In genomic region chr9:15421532-15421931, GRCh38 we compare ENCODE assay signal across 8 cellular contexts. TPM values are rescaled to one million over a fixed set of nuclear protein-coding genes. Genes with fewer than 3 reads are reported as not detected.
DNase-seq lines count a peak whose midpoint lies in the region; ATAC-seq and TF ChIP-seq lines count a peak whose summit lies in the region.

No MANE protein-coding gene starts in this region.

- no peaks in the 10 kb centered on the region for H3K27me3 Mint-ChIP-seq in activated naive CD4-positive, alpha-beta T cell treated with anti-CD3 and anti-CD28 coated beads for 36 hours (ENCODE audit: low read depth)
- H3K27me3 Mint-ChIP-seq in activated CD4-positive, alpha-beta memory T cell treated with anti-CD3 and anti-CD28 coated beads for 36 hours = no peaks in the 10 kb centered on the region

- peaks cover 0 to 5% (median 2%) of the 10 kb centered on the region in 4 donors for H3K36me3 ChIP-seq in transverse colon

- in situ Hi-C loops in transverse colon (cut with MboI; ENCODE audit: low pct_ligation_motif_present in 1 of 4, low pct_unique_long_range_greater_than_20kb in 1 of 4, low sequenced_read_pairs in 3 of 4) = loop anchor here in 3 of 4 donors (25.0 kb wide), 3 partner anchors 109 to 209 kb away; partner anchors contain the start of gene TTC39B (in 1 of the 3)

- H3K27me3 ChIP-seq in transverse colon = no peaks in the 10 kb centered on the region

- no peak for TF ChIP-seq CTCF in transverse colon (IDR thresholded peaks at IDR 0.05)

- H3K36me3 Mint-ChIP-seq in activated naive CD4-positive, alpha-beta T cell treated with anti-CD3 and anti-CD28 coated beads for 36 hours (ENCODE audit: low read depth) = peaks cover 19% of the 10 kb centered on the region
- peaks cover 12 to 31% of the 10 kb centered on the region in 2 donors for H3K36me3 Mint-ChIP-seq in activated naive CD4-positive, alpha-beta T cell treated with anti-CD3 and anti-CD28 coated beads, Interleukin-2, amount 50 U/mL, for 72 hours
- H3K36me3 Mint-ChIP-seq in activated CD4-positive, alpha-beta memory T cell treated with anti-CD3 and anti-CD28 coated beads for 36 hours = peaks cover 17% of the 10 kb centered on the region

- POLR2A ChIA-PET in activated CD4-positive, alpha-beta memory T cell treated with anti-CD3 and anti-CD28 coated beads for 36 hours (lab: Charles Lee) = interaction anchor here (1.2 kb wide), 1 partner anchor 89 kb away, joined by 8 read pairs; the partner anchor contains the start of gene PSIP1

- intact Hi-C loops in activated naive CD4-positive, alpha-beta T cell treated with anti-CD3 and anti-CD28 coated beads for 36 hours (cut with micrococcal nuclease) = loop anchor here (5.0 kb wide), 4 partner anchors 46 to 1099 kb away; partner anchors contain the start of gene ZDHHC21
- intact Hi-C loops in activated CD4-positive, alpha-beta memory T cell treated with anti-CD3 and anti-CD28 coated beads for 36 hours (cut with micrococcal nuclease) = loop anchor here (10.0 kb wide), 1 partner anchor 183 kb away; no protein-coding TSS in a partner anchor
- intact Hi-C loops in left colon (cut with DNase I, micrococcal nuclease) = loop anchor here in 1 of 2 donors (5.0 kb wide), 1 partner anchor 209 kb away; no protein-coding TSS in a partner anchor
- intact Hi-C loops in transverse colon (cut with DNase I; ENCODE audit: low total_unique reads) = loop anchor here (10.0 kb wide), 1 partner anchor 207 kb away; no protein-coding TSS in a partner anchor

- peak overlapping the region; percentile 88 to 94 (median 91) for H3K27ac ChIP-seq in transverse colon

- H3K27ac Mint-ChIP-seq in activated naive CD4-positive, alpha-beta T cell treated with anti-CD3 and anti-CD28 coated beads for 36 hours = no peak overlapping the region
- no peak overlapping the region for H3K27ac Mint-ChIP-seq in activated naive CD4-positive, alpha-beta T cell treated with anti-CD3 and anti-CD28 coated beads, Interleukin-2, amount 50 U/mL, for 72 hours
- H3K27ac Mint-ChIP-seq in activated CD4-positive, alpha-beta memory T cell treated with anti-CD3 and anti-CD28 coated beads for 36 hours = peak overlapping the region; percentile 81

- H3K4me3 Mint-ChIP-seq in activated naive CD4-positive, alpha-beta T cell treated with anti-CD3 and anti-CD28 coated beads for 36 hours = peak overlapping the region; percentile 89
- no peak overlapping the region for H3K4me3 Mint-ChIP-seq in activated CD4-positive, alpha-beta memory T cell treated with anti-CD3 and anti-CD28 coated beads for 36 hours

- H3K9me3 Mint-ChIP-seq in activated naive CD4-positive, alpha-beta T cell treated with anti-CD3 and anti-CD28 coated beads for 36 hours = no peaks in the 10 kb centered on the region
- H3K9me3 Mint-ChIP-seq in activated naive CD4-positive, alpha-beta T cell treated with anti-CD3 and anti-CD28 coated beads, Interleukin-2, amount 50 U/mL, for 72 hours = no peaks in the 10 kb centered on the region
- H3K9me3 Mint-ChIP-seq in activated CD4-positive, alpha-beta memory T cell treated with anti-CD3 and anti-CD28 coated beads for 36 hours = no peaks in the 10 kb centered on the region

- CTCF ChIA-PET in activated naive CD4-positive, alpha-beta T cell treated with anti-CD3 and anti-CD28 coated beads for 36 hours (lab: Charles Lee) = interaction anchor here (0.6 to 1.1 kb wide), 2 partner anchors 68 to 286 kb away, joined by 4 read pairs; no protein-coding TSS in a partner anchor
- CTCF ChIA-PET in activated CD4-positive, alpha-beta memory T cell treated with anti-CD3 and anti-CD28 coated beads for 36 hours (lab: Charles Lee) = interaction anchor here (1.9 kb wide), 1 partner anchor 131 kb away, joined by 6 read pairs; the partner anchor contains the start of gene CCDC171

- no peaks in the 10 kb centered on the region for H3K9me3 ChIP-seq in transverse colon

- H3K4me3 ChIP-seq in transverse colon = no peak overlapping the region

- TF ChIP-seq POLR2A in transverse colon (IDR thresholded peaks at IDR 0.05) = no peak

- no peak for DNase-seq in activated naive CD4-positive, alpha-beta T cell treated with anti-CD3 and anti-CD28 coated beads for 36 hours
- no peak for DNase-seq in activated naive CD4-positive, alpha-beta T cell treated with anti-CD3 and anti-CD28 coated beads, Interleukin-2, amount 50 U/mL, for 72 hours (ENCODE audit: low spot score in 2 of 2)
- DNase-seq in activated CD4-positive, alpha-beta memory T cell treated with anti-CD3 and anti-CD28 coated beads for 36 hours = no peak
- DNase-seq in left colon (peak; percentile 29 to 54), transverse colon (peak; percentile 32), NCI-H2029 treated with DMSO at 0.1 percent for 48 hours (lab: John Stamatoyannopoulos, UW) (no peak)

- ATAC-seq in activated naive CD4-positive, alpha-beta T cell treated with anti-CD3 and anti-CD28 coated beads, Interleukin-2, amount 50 U/mL, for 72 hours = no peak
- ATAC-seq in left colon = peak; percentile 19
- ATAC-seq in GM21390 (IDR thresholded peaks at IDR 0.05; ENCODE audit: unreplicated experiment) = no peak
- ATAC-seq in GM18907 (IDR thresholded peaks at IDR 0.05; ENCODE audit: unreplicated experiment) = no peak

- H3K4me1 ChIP-seq in transverse colon = peaks cover 18 to 39% (median 32%) of the 10 kb centered on the region in 4 donors

- peaks cover 27% of the 10 kb centered on the region for H3K4me1 Mint-ChIP-seq in activated naive CD4-positive, alpha-beta T cell treated with anti-CD3 and anti-CD28 coated beads for 36 hours (ENCODE audit: low read depth)
- H3K4me1 Mint-ChIP-seq in activated CD4-positive, alpha-beta memory T cell treated with anti-CD3 and anti-CD28 coated beads for 36 hours (ENCODE audit: low read depth) = peaks cover 26% of the 10 kb centered on the region

- WGBS in transverse colon (ENCODE audit: low coverage in 1 of 2), 2 donors = 58% methylated on average over 6 of the region's 6 CpGs; no CpG with 5 or more reads in 1 of the 2 donors

- TF ChIP-seq EP300 in transverse colon (IDR thresholded peaks at IDR 0.05; ENCODE audit: low read depth) = no peak

RNA-seq across cellular contexts. Expression of gene SNAPC3, which starts 1.1 kb away (rescaled TPM):
- total RNA-seq in activated naive CD4-positive, alpha-beta T cell treated with anti-CD3 and anti-CD28 coated beads for 36 hours = 10 to 100 TPM; 30.6 to 32.8 TPM
- total RNA-seq in activated naive CD4-positive, alpha-beta T cell treated with anti-CD3 and anti-CD28 coated beads, Interleukin-2, amount 50 U/mL, for 72 hours = 10 to 100 TPM; 23.8 to 35.9 TPM
- total RNA-seq in activated CD4-positive, alpha-beta memory T cell treated with anti-CD3 and anti-CD28 coated beads for 36 hours = 10 to 100 TPM; 31.2 to 35.1 TPM
- total RNA-seq in left colon = 10 to 100 TPM; 40.2 to 42.5 TPM
- total RNA-seq in transverse colon = 10 to 100 TPM; 44.9 to 70.7 (median 52.5) TPM

Comparison
In these comparisons a context has a peak if more than half of its experiments do, and no peak if none do; other contexts are left out.
1. DNase-seq: peak in left colon (2 of 2) and transverse colon (single experiment); none in activated naive CD4-positive, alpha-beta T cell treated with anti-CD3 and anti-CD28 coated beads for 36 hours (single experiment), activated naive CD4-positive, alpha-beta T cell treated with anti-CD3 and anti-CD28 coated beads, Interleukin-2, amount 50 U/mL, for 72 hours (0 of 2), activated CD4-positive, alpha-beta memory T cell treated with anti-CD3 and anti-CD28 coated beads for 36 hours (single experiment) and NCI-H2029 treated with DMSO at 0.1 percent for 48 hours (single experiment).